In the genomic region with DNA sequence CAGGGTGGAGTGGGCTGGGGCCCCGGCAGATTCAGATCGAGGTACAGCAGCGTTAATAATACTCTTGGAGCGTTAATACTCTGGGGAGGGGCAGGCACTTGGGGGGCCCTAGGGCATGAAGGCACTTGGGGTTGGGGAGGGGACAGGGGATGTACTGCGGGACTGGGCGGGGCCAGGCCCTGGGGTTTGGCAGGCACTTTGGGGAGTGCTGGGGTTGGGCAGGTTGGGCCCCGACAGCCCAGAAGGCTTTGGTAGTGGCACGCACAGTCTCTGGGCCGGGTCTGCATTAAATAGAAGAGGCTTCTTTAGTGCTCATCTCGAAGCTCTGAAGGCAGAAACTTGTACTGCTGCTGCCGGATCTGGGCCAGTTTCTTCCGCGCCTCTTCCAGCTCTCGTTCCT, we compare ENCODE assay signal across 6 cellular contexts. TPM values are rescaled to one million over a fixed set of nuclear protein-coding genes. Genes with fewer than 3 reads are reported as not detected.
DNase-seq lines count a peak whose midpoint lies in the region; ATAC-seq and TF ChIP-seq lines count a peak whose summit lies in the region.
"Had no signal": no experiment of that assay in that cellular context is flagged by ENCODE, and none has a peak within 500 bp of the region (broad histone marks: within the 10 kb centered on the region; RNA-seq: fewer than 3 reads in every experiment).

No MANE protein-coding gene starts in this region.

- H4K20me1 ChIP-seq in HCT116 (ENCODE audit: insufficient read depth): no peaks in the 10 kb centered on the region

- no peaks in the 10 kb centered on the region for H3K9me3 ChIP-seq in HCT116 (ENCODE audit: control insufficient read depth in 1 of 2, insufficient read depth in 1 of 2, low read depth in 1 of 2, low read length in 2 of 2)
- no peaks in the 10 kb centered on the region for H3K9me3 ChIP-seq in right lobe of liver

- H3K27me3 ChIP-seq in HCT116 (ENCODE audit: insufficient read depth, low read length): no peaks in the 10 kb centered on the region
- H3K27me3 ChIP-seq in right lobe of liver: no peaks in the 10 kb centered on the region

- H3K36me3 ChIP-seq in HCT116 (ENCODE audit: control insufficient read depth in 1 of 2, insufficient read depth in 2 of 2, low read length in 2 of 2) (peaks cover 41 to 57% of the 10 kb centered on the region in 2 experiments), right lobe of liver (peaks cover 33 to 66% (median 41%) of the 10 kb centered on the region in 4 donors)

- TSS peak; percentile 65 for BruUV-seq in HCT116 (replicated peaks; lab: Mats Ljungman, UMichigan)

- H3K4me1 ChIP-seq in HCT116 (ENCODE audit: control insufficient read depth in 1 of 2, insufficient read depth in 2 of 2, low read length in 2 of 2): peaks cover 0 to 4% of the 10 kb centered on the region in 2 experiments; a peak in 1 of 4 replicates
- H3K4me1 ChIP-seq in right lobe of liver: no peaks in the 10 kb centered on the region

- TF ChIP-seq POLR2A in HCT116 (IDR thresholded peaks at IDR 0.05; ENCODE audit: borderline replicate concordance, extremely low read depth, insufficient read depth, insufficient read length) (no peak), right lobe of liver (IDR thresholded peaks at IDR 0.05) (no peak)

- no peak overlapping the region for H3K9ac ChIP-seq in HCT116 (ENCODE audit: low read length)

- 91% methylated on average over 11 of the region's 14 CpGs for WGBS in right lobe of liver (ENCODE audit: insufficient coverage, low coverage, low lambda C conversion rate, missing lambda C conversion rate)

- no peak for TF ChIP-seq RAD21 in HCT116 (IDR thresholded peaks at IDR 0.05; ENCODE audit: low read depth)

- H2AFZ ChIP-seq in HCT116 (ENCODE audit: low read depth, low read length, poor library complexity, severe bottlenecking): no peak overlapping the region

- RAD21 ChIA-PET in HCT116 (lab: Charles Lee; ENCODE audit: low non-redundant PET in 1 of 2, low total read pairs in 2 of 2, uncharacterized antibody in 2 of 2, unreplicated experiment in 2 of 2): no interaction called here

- POLR2A ChIA-PET in HCT116 (lab: Charles Lee): interaction anchor here (1.3 to 1.4 kb wide), 2 partner anchors 9 to 35 kb away, joined by 4 to 5 read pairs; partner anchors contain the start of gene CREB3

- CTCF ChIA-PET in HCT116 (lab: Charles Lee): interaction anchor here (1.7 to 3.7 kb wide), 5 partner anchors 8 to 51 kb away, joined by 7 to 33 read pairs (median 15); partner anchors contain the start of genes CREB3 and TLN1

- no peaks in the 10 kb centered on the region for H3K79me2 ChIP-seq in HCT116 (ENCODE audit: insufficient read depth, low read length)

- no peak for DNase-seq in HCT116 (ENCODE audit: low read depth, low spot score)
- DNase-seq in right lobe of liver: peak in 1 of 3 donors; percentile 18
- DNase-seq in DMS 273 treated with DMSO at 0.1 percent for 48 hours (lab: John Stamatoyannopoulos, UW): no peak
- DNase-seq: activated naive CD8-positive, alpha-beta T cell treated with anti-CD3 and anti-CD28 coated beads, Interleukin-2, amount 10 ng/mL, durations not matched to agents 7 days and 5 days; NCI-H510A treated with DMSO at 0.1 percent for 48 hours had no signal

- no peaks in the 10 kb centered on the region for H3K9me2 ChIP-seq in HCT116 (ENCODE audit: insufficient read depth)

- intact Hi-C loops in HCT116 (cut with micrococcal nuclease) (no loop called here), right lobe of liver (cut with DNase I) (loop anchor here in 1 of 2 donors (5.0 kb wide), 1 partner anchor 40 kb away; no protein-coding TSS in a partner anchor)

- no peak for TF ChIP-seq CTCF in HCT116 (IDR thresholded peaks at IDR 0.05 in 2 of 3, conservative IDR thresholded peaks at IDR 0.05 in 1 of 3; ENCODE audit: borderline replicate concordance in 1 of 3, insufficient read depth in 1 of 3, low read depth in 2 of 3, low read length in 2 of 3)
- TF ChIP-seq CTCF in right lobe of liver (IDR thresholded peaks at IDR 0.05): no peak

- H3K4me2 ChIP-seq in HCT116 (ENCODE audit: low read length): no peak overlapping the region

- ATAC-seq in HCT116: no peak
- ATAC-seq in right lobe of liver: peak; percentile 6 to 19 (median 15)
- no peak for ATAC-seq in GM21786 (IDR thresholded peaks at IDR 0.05; ENCODE audit: unreplicated experiment)

- H3K4me3 ChIP-seq in HCT116 (replicated peaks in 1 of 2; ENCODE audit: low read depth in 1 of 2, low read length in 2 of 2) (no peak overlapping the region), right lobe of liver (no peak overlapping the region)

- H3K27ac ChIP-seq in HCT116 (ENCODE audit: low read depth, low read length) (no peak overlapping the region), right lobe of liver (no peak overlapping the region)

TF ChIP-seq in HCT116, 20 proteins besides CTCF, POLR2A, EP300 and RAD21:
- TF ChIP-seq SP1 (IDR thresholded peaks at IDR 0.05; ENCODE audit: low read depth): no peak
- no peak for TF ChIP-seq CBX3 (IDR thresholded peaks at IDR 0.05; ENCODE audit: low read depth)
- no peak for TF ChIP-seq ZFX (IDR thresholded peaks at IDR 0.05)
- TF ChIP-seq EGR1 (IDR thresholded peaks at IDR 0.05; ENCODE audit: low read depth): no peak
- TF ChIP-seq FOSL1 (IDR thresholded peaks at IDR 0.05; ENCODE audit: low read depth): no peak

RNA-seq across cellular contexts. Expression of gene TPM2, which starts 7.8 kb away (rescaled TPM):
- total RNA-seq in HCT116 (2021; ENCODE audit: unreplicated experiment) (278 TPM), right lobe of liver (10 to 100 TPM in 4 of 6 experiments, 1 to 10 TPM in 2; 4.7 to 23.3 (median 12.4) TPM)
- polyA plus RNA-seq in HCT116 (2012): 321 and 354 TPM in 2 replicates

RNA-seq across cellular contexts. Expression of gene CA9, which starts 23.8 kb away (rescaled TPM):
- total RNA-seq in HCT116 (2021; ENCODE audit: unreplicated experiment) (8.5 TPM), right lobe of liver (1 to 10 TPM in 1 of 6 experiments, under 1 TPM in 4, not detected in 1; 0.64 to 1.6 (median 0.93) TPM)
- polyA plus RNA-seq in HCT116 (2012): 27.6 and 29.4 TPM in 2 replicates

RNA-seq across cellular contexts. Expression of gene ARHGEF39, which starts 32.5 kb away (rescaled TPM):
- total RNA-seq in HCT116 (2021; ENCODE audit: unreplicated experiment) (29.8 TPM), right lobe of liver (1 to 10 TPM in 1 of 6 experiments, under 1 TPM in 5; 0.11 to 3.6 (median 0.43) TPM)
- polyA plus RNA-seq in HCT116 (2012): 18.1 and 23.4 TPM in 2 replicates

RNA-seq across cellular contexts. Expression of gene TLN1, which starts 34.5 kb away (rescaled TPM):
- total RNA-seq in HCT116 (2021; ENCODE audit: unreplicated experiment): 144 TPM
- 128 and 171 TPM in 2 replicates for polyA plus RNA-seq in HCT116 (2012)
- total RNA-seq in right lobe of liver: 100 to 1,000 TPM; 103 to 168 (median 128) TPM

RNA-seq across cellular contexts. Expression of gene CREB3, which starts 35.0 kb away (rescaled TPM):
- total RNA-seq in HCT116 (2021; ENCODE audit: unreplicated experiment): 22.3 TPM
- polyA plus RNA-seq in HCT116 (2012): 24.1 and 24.6 TPM in 2 replicates
- total RNA-seq in right lobe of liver: 10 to 100 TPM; 12.1 to 35.2 (median 17.8) TPM

Comparison
In these comparisons a context has a peak if more than half of its experiments do, and no peak if none do; other contexts are left out.
1. ATAC-seq: peak in right lobe of liver (4 of 4); none in HCT116 (single experiment) and GM21786 (single experiment).
2. RNA of gene TPM2, which starts 7.8 kb away (total RNA-seq): 278 TPM in HCT116 (single experiment); 4.7 to 23.3 TPM in right lobe of liver; every median in the first group is over 10 times any median in the second.